Comparison of ENCODE assay signal across 35 cellular contexts in the genomic region with DNA sequence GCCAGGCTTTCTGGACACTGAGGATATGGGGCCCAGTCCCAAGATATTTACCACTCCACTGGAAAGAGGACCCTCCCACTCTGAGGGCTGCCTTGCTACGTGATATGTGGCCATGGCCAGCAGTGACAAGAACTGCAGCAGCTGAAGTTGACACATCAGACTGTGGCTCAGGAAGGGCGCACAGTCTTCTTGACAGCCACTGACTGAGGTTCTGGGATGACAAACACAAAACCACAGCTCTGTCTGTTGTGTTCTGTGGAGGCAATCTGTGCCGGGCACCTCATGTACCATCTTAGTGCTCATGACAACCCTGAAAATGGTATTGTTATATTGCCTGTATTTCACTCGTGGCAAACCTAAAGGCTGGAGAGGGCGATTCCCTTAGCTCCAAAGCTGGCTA. TPM values are rescaled to one million over a fixed set of nuclear protein-coding genes. Genes with fewer than 3 reads are reported as not detected.
"Had no signal": no experiment of that assay in that cellular context is flagged by ENCODE, and none has a peak within 500 bp of the region (broad histone marks: within the 10 kb centered on the region; RNA-seq: fewer than 3 reads in every experiment).

No MANE protein-coding gene starts in this region.

- H3K27ac ChIP-seq: ascending aorta, brain microvascular endothelial cell, breast epithelium had no signal

- H3K27ac Mint-ChIP-seq: activated B cell treated with CpG ODN at 0.5 μM for 24 hours; activated CD4-positive, alpha-beta memory T cell treated with anti-CD3 and anti-CD28 coated beads for 36 hours; activated CD4-positive, alpha-beta T cell treated with anti-CD3 and anti-CD28 coated beads, Interleukin-2, amount 10 ng/mL, durations not matched to agents 24 days and 14 days; activated CD8-positive, alpha-beta T cell treated with anti-CD3 and anti-CD28 coated beads for 36 hours; activated naive CD4-positive, alpha-beta T cell treated with anti-CD3 and anti-CD28 coated beads, Interleukin-2, amount 10 ng/mL, durations not matched to agents 7 days and 5 days; activated naive CD4-positive, alpha-beta T cell treated with anti-CD3 and anti-CD28 coated beads, Interleukin-2, amount 50 U/mL, for 24 hours; activated naive CD8-positive, alpha-beta T cell; activated naive CD8-positive, alpha-beta T cell treated with anti-CD3 and anti-CD28 coated beads, Interleukin-2, amount 10 ng/mL, durations not matched to agents 7 days and 5 days; activated naive CD8-positive, alpha-beta T cell treated with anti-CD3 and anti-CD28 coated beads, Interleukin-2, amount 50 U/mL, for 24 hours; activated T-cell treated with anti-CD3 and anti-CD28 coated beads, Interleukin-2, amount 50 U/mL, for 72 hours; activated T-helper 1 cell treated with anti-CD3 and anti-CD28 coated beads, Interleukin-12 subunit alpha, Interleukin-12 subunit beta, Interleukin-2, Interleukin-4 antibody, amounts not matched to agents 30 ng/mL and 10 ng/mL and 1 ng/mL, durations not matched to agents 14 hours and 24 hours and 36 hours; activated T-helper 2 cell treated with anti-CD3 and anti-CD28 coated beads, Interferon-gamma antibody, Interleukin-2, Interleukin-4, amounts not matched to agents 10 μg/mL and 5 μg/mL and 100 μg/mL, durations not matched to agents 14 hours and 24 hours and 36 hours; T-helper 1 cell treated with Interleukin-12 subunit alpha and Interleukin-12 subunit beta and Interleukin-4 antibody, amounts not matched to agents 30 μg/mL and 1 μg/mL, for 36 hours; T-helper 2 cell treated with Interferon-gamma antibody and Interleukin-4, amounts not matched to agents 5 μg/mL and 100 μg/mL, for 36 hours had no signal

- H3K4me3 Mint-ChIP-seq: activated B cell treated with CpG ODN at 0.5 μM for 24 hours; activated CD4-positive, alpha-beta memory T cell treated with anti-CD3 and anti-CD28 coated beads for 36 hours; activated CD4-positive, alpha-beta T cell treated with anti-CD3 and anti-CD28 coated beads, Interleukin-2, amount 10 ng/mL, durations not matched to agents 24 days and 14 days; activated CD8-positive, alpha-beta T cell treated with anti-CD3 and anti-CD28 coated beads for 36 hours; activated naive CD4-positive, alpha-beta T cell treated with anti-CD3 and anti-CD28 coated beads, Interleukin-2, amount 10 ng/mL, durations not matched to agents 7 days and 5 days; activated naive CD4-positive, alpha-beta T cell treated with anti-CD3 and anti-CD28 coated beads, Interleukin-2, amount 50 U/mL, for 24 hours; activated naive CD8-positive, alpha-beta T cell; activated naive CD8-positive, alpha-beta T cell treated with anti-CD3 and anti-CD28 coated beads, Interleukin-2, amount 10 ng/mL, durations not matched to agents 7 days and 5 days; activated naive CD8-positive, alpha-beta T cell treated with anti-CD3 and anti-CD28 coated beads, Interleukin-2, amount 50 U/mL, for 24 hours; activated T-cell treated with anti-CD3 and anti-CD28 coated beads, Interleukin-2, amount 50 U/mL, for 4 hours; activated T-cell treated with anti-CD3 and anti-CD28 coated beads, Interleukin-2, amount 50 U/mL, for 72 hours; activated T-helper 1 cell treated with anti-CD3 and anti-CD28 coated beads, Interleukin-12 subunit alpha, Interleukin-12 subunit beta, Interleukin-2, Interleukin-4 antibody, amounts not matched to agents 30 ng/mL and 10 ng/mL and 1 ng/mL, durations not matched to agents 14 hours and 24 hours and 36 hours; T-helper 1 cell treated with Interleukin-12 subunit alpha and Interleukin-12 subunit beta and Interleukin-4 antibody, amounts not matched to agents 30 μg/mL and 1 μg/mL, for 36 hours; T-helper 2 cell treated with Interferon-gamma antibody and Interleukin-4, amounts not matched to agents 5 μg/mL and 100 μg/mL, for 36 hours had no signal

- H3K36me3 Mint-ChIP-seq: activated CD4-positive, alpha-beta memory T cell treated with anti-CD3 and anti-CD28 coated beads for 36 hours; activated naive CD4-positive, alpha-beta T cell treated with anti-CD3 and anti-CD28 coated beads, Interleukin-2, amount 10 ng/mL, durations not matched to agents 7 days and 5 days; activated naive CD4-positive, alpha-beta T cell treated with anti-CD3 and anti-CD28 coated beads, Interleukin-2, amount 50 U/mL, for 24 hours; activated naive CD8-positive, alpha-beta T cell; activated naive CD8-positive, alpha-beta T cell treated with anti-CD3 and anti-CD28 coated beads, Interleukin-2, amount 10 ng/mL, durations not matched to agents 7 days and 5 days had no signal

- H3K9me3 ChIP-seq: ascending aorta, breast epithelium had no signal

- DNase-seq: activated B cell treated with CpG ODN at 0.5 μM for 24 hours; activated CD4-positive, alpha-beta memory T cell treated with anti-CD3 and anti-CD28 coated beads for 36 hours; activated CD4-positive, alpha-beta T cell treated with anti-CD3 and anti-CD28 coated beads for 4 hours; activated CD4-positive, alpha-beta T cell treated with anti-CD3 and anti-CD28 coated beads, Interleukin-2, amount 10 ng/mL, durations not matched to agents 24 days and 14 days; activated CD4-positive, alpha-beta T cell treated with anti-CD3 and anti-CD28 coated beads, Interleukin-2, amount 50 U/mL, for 1 hour; activated CD4-positive, alpha-beta T cell treated with anti-CD3 and anti-CD28 coated beads, Interleukin-2, amount 50 U/mL, for 4 hours; activated CD4-positive, CD25-positive, alpha-beta regulatory T cell treated with anti-CD3 and anti-CD28 coated beads, Interleukin-2, amount 50 U/mL, for 72 hours; activated CD8-positive, alpha-beta memory T cell treated with anti-CD3 and anti-CD28 coated beads, Interleukin-2, amount 50 U/mL, for 4 hours; activated CD8-positive, alpha-beta T cell treated with anti-CD3 and anti-CD28 coated beads for 36 hours; activated effector memory CD4-positive, alpha-beta T cell treated with Interleukin-2 at 50 U/mL for 16 hours; activated gamma-delta T cell; activated naive CD4-positive, alpha-beta T cell treated with anti-CD3 and anti-CD28 coated beads, Interleukin-2, amount 10 ng/mL, durations not matched to agents 7 days and 5 days; activated naive CD4-positive, alpha-beta T cell treated with Interleukin-2 at 50 U/mL for 16 hours; activated naive CD8-positive, alpha-beta T cell treated with anti-CD3 and anti-CD28 coated beads, Interleukin-2, amount 10 ng/mL, durations not matched to agents 7 days and 5 days; activated naive CD8-positive, alpha-beta T cell treated with anti-CD3 and anti-CD28 coated beads, Interleukin-2, amount 50 U/mL, for 24 hours; activated T-cell treated with anti-CD3 and anti-CD28 coated beads for 4 hours; activated T-cell treated with anti-CD3 and anti-CD28 coated beads, Interleukin-2, amount 50 U/mL, for 1 hour; activated T-cell treated with anti-CD3 and anti-CD28 coated beads, Interleukin-2, amount 50 U/mL, for 4 hours; activated T-cell treated with anti-CD3 and anti-CD28 coated beads, Interleukin-2, amount 50 U/mL, for 72 hours; amygdala; anterior cingulate cortex; brain microvascular endothelial cell; central memory CD4-positive, alpha-beta T cell; SW 1271; T-helper 1 cell; T-helper 9 cell had no signal

- H3K4me1 ChIP-seq: ascending aorta, breast epithelium had no signal

- H3K36me3 ChIP-seq: ascending aorta, brain microvascular endothelial cell, breast epithelium had no signal

- H3K4me3 ChIP-seq: ascending aorta, breast epithelium had no signal

- ATAC-seq: activated CD8-positive, alpha-beta T cell treated with anti-CD3 and anti-CD28 coated beads for 36 hours; activated naive CD8-positive, alpha-beta T cell treated with anti-CD3 and anti-CD28 coated beads, Interleukin-2, amount 50 U/mL, for 24 hours; activated T-cell treated with anti-CD3 and anti-CD28 coated beads, Interleukin-2, amount 50 U/mL, for 4 hours; activated T-cell treated with anti-CD3 and anti-CD28 coated beads, Interleukin-2, amount 50 U/mL, for 72 hours had no signal

- H3K4me1 Mint-ChIP-seq: activated B cell treated with CpG ODN at 0.5 μM for 24 hours; activated CD4-positive, alpha-beta T cell treated with anti-CD3 and anti-CD28 coated beads, Interleukin-2, amount 10 ng/mL, durations not matched to agents 24 days and 14 days; activated naive CD4-positive, alpha-beta T cell treated with anti-CD3 and anti-CD28 coated beads, Interleukin-2, amount 10 ng/mL, durations not matched to agents 7 days and 5 days; activated naive CD4-positive, alpha-beta T cell treated with anti-CD3 and anti-CD28 coated beads, Interleukin-2, amount 50 U/mL, for 24 hours; activated naive CD8-positive, alpha-beta T cell treated with anti-CD3 and anti-CD28 coated beads, Interleukin-2, amount 10 ng/mL, durations not matched to agents 7 days and 5 days; activated naive CD8-positive, alpha-beta T cell treated with anti-CD3 and anti-CD28 coated beads, Interleukin-2, amount 50 U/mL, for 24 hours had no signal

- H3K9me3 Mint-ChIP-seq: activated B cell treated with CpG ODN at 0.5 μM for 24 hours; activated CD4-positive, alpha-beta memory T cell treated with anti-CD3 and anti-CD28 coated beads for 36 hours; activated CD4-positive, alpha-beta T cell treated with anti-CD3 and anti-CD28 coated beads, Interleukin-2, amount 10 ng/mL, durations not matched to agents 24 days and 14 days; activated CD8-positive, alpha-beta T cell treated with anti-CD3 and anti-CD28 coated beads for 36 hours; activated naive CD4-positive, alpha-beta T cell treated with anti-CD3 and anti-CD28 coated beads, Interleukin-2, amount 10 ng/mL, durations not matched to agents 7 days and 5 days; activated naive CD4-positive, alpha-beta T cell treated with anti-CD3 and anti-CD28 coated beads, Interleukin-2, amount 50 U/mL, for 24 hours; activated naive CD8-positive, alpha-beta T cell treated with anti-CD3 and anti-CD28 coated beads, Interleukin-2, amount 10 ng/mL, durations not matched to agents 7 days and 5 days; activated naive CD8-positive, alpha-beta T cell treated with anti-CD3 and anti-CD28 coated beads, Interleukin-2, amount 50 U/mL, for 24 hours; activated T-cell treated with anti-CD3 and anti-CD28 coated beads, Interleukin-2, amount 50 U/mL, for 4 hours; activated T-cell treated with anti-CD3 and anti-CD28 coated beads, Interleukin-2, amount 50 U/mL, for 72 hours; activated T-helper 1 cell treated with anti-CD3 and anti-CD28 coated beads, Interleukin-12 subunit alpha, Interleukin-12 subunit beta, Interleukin-2, Interleukin-4 antibody, amounts not matched to agents 30 ng/mL and 10 ng/mL and 1 ng/mL, durations not matched to agents 14 hours and 24 hours and 36 hours; activated T-helper 2 cell treated with anti-CD3 and anti-CD28 coated beads, Interferon-gamma antibody, Interleukin-2, Interleukin-4, amounts not matched to agents 10 μg/mL and 5 μg/mL and 100 μg/mL, durations not matched to agents 14 hours and 24 hours and 36 hours; T-helper 1 cell treated with Interleukin-12 subunit alpha and Interleukin-12 subunit beta and Interleukin-4 antibody, amounts not matched to agents 30 μg/mL and 1 μg/mL, for 36 hours; T-helper 2 cell treated with Interferon-gamma antibody and Interleukin-4, amounts not matched to agents 5 μg/mL and 100 μg/mL, for 36 hours had no signal

- H3K27me3 ChIP-seq: ascending aorta, brain microvascular endothelial cell, breast epithelium had no signal

- H3K27me3 Mint-ChIP-seq: activated CD4-positive, alpha-beta T cell treated with anti-CD3 and anti-CD28 coated beads, Interleukin-2, amount 10 ng/mL, durations not matched to agents 24 days and 14 days had no signal

RNA-seq across cellular contexts. Expression of a gene that starts 16.9 kb away (rescaled TPM):
- total RNA-seq: activated CD8-positive, alpha-beta T cell treated with anti-CD3 and anti-CD28 coated beads for 36 hours; activated T-cell treated with anti-CD3 and anti-CD28 coated beads, Interleukin-2, amount 50 U/mL, for 72 hours; activated T-helper 1 cell treated with anti-CD3 and anti-CD28 coated beads, Interleukin-12 subunit alpha, Interleukin-12 subunit beta, Interleukin-2, Interleukin-4 antibody, amounts not matched to agents 30 ng/mL and 10 ng/mL and 1 ng/mL, durations not matched to agents 14 hours and 24 hours and 36 hours; cardiac septum had no signal
